8 cellular contexts compared by ENCODE assay signal in the genomic region with DNA sequence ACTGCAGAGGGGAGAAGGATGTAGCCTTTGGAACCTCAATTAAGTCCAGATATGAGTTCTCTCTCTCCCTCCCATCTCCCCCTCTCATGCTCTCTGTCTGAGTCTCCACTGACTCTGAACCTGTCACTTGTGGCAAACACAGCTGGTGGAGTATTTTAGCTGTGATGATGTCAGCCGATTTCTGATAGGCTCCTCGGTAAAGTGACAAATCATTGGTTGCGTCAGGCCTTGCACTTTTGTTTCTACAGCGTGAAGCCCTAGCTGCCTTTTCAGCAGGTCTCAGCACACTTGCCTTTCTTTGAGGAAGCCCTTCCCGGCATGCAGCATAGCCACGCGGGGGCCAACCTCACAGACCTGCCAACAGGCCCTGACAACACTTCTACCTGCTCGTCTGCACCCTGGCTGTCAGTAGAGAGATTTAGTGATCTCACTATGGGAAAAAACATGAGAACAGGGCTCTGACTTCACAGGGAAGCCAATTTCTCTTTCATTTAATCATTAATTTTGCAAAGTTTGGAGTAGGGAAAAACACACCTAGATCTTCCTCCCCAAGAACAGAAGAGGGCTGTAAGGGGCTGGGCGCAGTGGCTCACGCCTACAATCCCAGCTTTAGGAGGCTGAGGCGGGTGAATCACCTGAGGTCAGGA.
A peak's percentile ranks its signal among the peaks of the same experiment; 100 is the strongest.
DNase-seq lines count a peak whose midpoint lies in the region; ATAC-seq and TF ChIP-seq lines count a peak whose summit lies in the region.

No MANE protein-coding gene starts in this region.

- DNase-seq in AG20443 (ENCODE audit: low spot score), result peak; percentile 67
- peak; percentile 77 for DNase-seq in GM19240 (ENCODE audit: insufficient read length, low spot score)
- peak; percentile 59 for DNase-seq in activated effector memory CD4-positive, alpha-beta T cell treated with Interleukin-2 at 50 U/mL for 16 hours
- DNase-seq in heart right ventricle, result peak; percentile 49 to 84
- peak; percentile 81 for DNase-seq in sigmoid colon
- no peak for DNase-seq in DMS79 treated with DMSO at 0.1 percent for 48 hours (lab: John Stamatoyannopoulos, UW)

- WGBS in heart right ventricle, 2 donors, result 43 to 49% methylated on average over 11 of the region's 11 CpGs
- 46 to 77% methylated on average over 11 of the region's 11 CpGs for WGBS in sigmoid colon, 2 donors

- peak overlapping the region; percentile 30 to 95 (median 86) for H3K27ac ChIP-seq in heart right ventricle
- H3K27ac ChIP-seq in sigmoid colon, result peak overlapping the region in 3 of 4 donors; percentile 61 to 91 (median 85)

- no peak for TF ChIP-seq EP300 in sigmoid colon (IDR thresholded peaks at IDR 0.05)

- H3K4me1 ChIP-seq in heart right ventricle, result peaks cover 17 to 68% (median 46%) of the 10 kb centered on the region in 9 donors
- H3K4me1 ChIP-seq in sigmoid colon, result peaks cover 0 to 62% (median 54%) of the 10 kb centered on the region in 4 donors

- H3K9me3 ChIP-seq in heart right ventricle, result no peaks in the 10 kb centered on the region
- no peaks in the 10 kb centered on the region for H3K9me3 ChIP-seq in sigmoid colon

- TF ChIP-seq POLR2A in sigmoid colon (IDR thresholded peaks at IDR 0.05), result no peak

- H3K4me3 ChIP-seq in heart right ventricle (no peak overlapping the region), sigmoid colon (no peak overlapping the region)

- H3K27me3 ChIP-seq in heart right ventricle (no peaks in the 10 kb centered on the region), sigmoid colon (no peaks in the 10 kb centered on the region)

- TF ChIP-seq CTCF in heart right ventricle (IDR thresholded peaks at IDR 0.05), result peak in 1 of 9 donors; percentile 5
- no peak for TF ChIP-seq CTCF in sigmoid colon (IDR thresholded peaks at IDR 0.05)

- peaks cover 0 to 32% (median 14%) of the 10 kb centered on the region in 9 donors for H3K36me3 ChIP-seq in heart right ventricle
- H3K36me3 ChIP-seq in sigmoid colon, result peaks cover 0 to 29% (median 18%) of the 10 kb centered on the region in 4 donors

- intact Hi-C loops in heart right ventricle (cut with DNase I), result loop anchor here in 3 of 10 donors (5.0 to 10.0 kb wide), 3 partner anchors 80 to 88 kb away; partner anchors contain the start of gene GMPR (in 2 of the 3)
- intact Hi-C loops in sigmoid colon (cut with DNase I), result no loop called here

- ATAC-seq in HG03378 (IDR thresholded peaks at IDR 0.05; ENCODE audit: unreplicated experiment) (peak; percentile 75), heart right ventricle (peak; percentile 64 to 80 (median 72))

TF ChIP-seq in PFSK-1, 5 proteins besides CTCF, POLR2A, EP300 and RAD21:
- TF ChIP-seq POLR2AphosphoS5 (IDR thresholded peaks at IDR 0.05; ENCODE audit: low read depth, low read length) (no peak; the same call in 1 of the 2 replicates), SIN3A (IDR thresholded peaks at IDR 0.05; ENCODE audit: borderline replicate concordance, insufficient read depth, low read length) (peak; percentile 97; the same call in 1 of the 2 replicates), REST (IDR thresholded peaks at IDR 0.05; ENCODE audit: insufficient read depth in 1 of 2, low read depth in 2 of 2, low read length in 2 of 2) (no peak), FOXP2 (optimal IDR thresholded peaks at IDR 0.05; ENCODE audit: borderline replicate concordance, extremely low read depth, extremely low read length, insufficient read depth) (peak; percentile 74), TAF1 (IDR thresholded peaks at IDR 0.05; ENCODE audit: borderline replicate concordance, insufficient read depth, low read length) (peak; percentile 64; the same call in 1 of the 2 replicates)
